Comparison of ENCODE assay signal across 8 cellular contexts in the genomic region with DNA sequence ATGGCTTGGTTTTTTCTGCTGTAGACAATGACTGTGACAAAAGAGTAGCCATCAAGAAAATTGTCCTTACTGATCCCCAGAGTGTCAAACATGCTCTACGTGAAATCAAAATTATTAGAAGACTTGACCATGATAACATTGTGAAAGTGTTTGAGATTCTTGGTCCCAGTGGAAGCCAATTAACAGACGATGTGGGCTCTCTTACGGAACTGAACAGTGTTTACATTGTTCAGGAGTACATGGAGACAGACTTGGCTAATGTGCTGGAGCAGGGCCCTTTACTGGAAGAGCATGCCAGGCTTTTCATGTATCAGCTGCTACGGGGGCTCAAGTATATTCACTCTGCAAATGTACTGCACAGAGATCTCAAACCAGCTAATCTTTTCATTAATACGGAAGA. TPM values are rescaled to one million over a fixed set of nuclear protein-coding genes. Genes with fewer than 3 reads are reported as not detected.
DNase-seq lines count a peak whose midpoint lies in the region; ATAC-seq and TF ChIP-seq lines count a peak whose summit lies in the region.
"Not testable (repeated sequence)": the region's sequence is repeated elsewhere in the genome, so short reads cannot be mapped to it uniquely, and the experiment has no call there.

No MANE protein-coding gene starts in this region.

- peak overlapping the region; percentile 76 for H3K4me3 Mint-ChIP-seq in T-helper 2 cell treated with Interferon-gamma antibody and Interleukin-4, amounts not matched to agents 5 μg/mL and 100 μg/mL, for 36 hours
- H3K4me3 Mint-ChIP-seq in activated naive CD4-positive, alpha-beta T cell treated with anti-CD3 and anti-CD28 coated beads for 36 hours; natural killer cell: not testable (repeated sequence)
- H3K4me3 Mint-ChIP-seq in central memory CD8-positive, alpha-beta T cell = peak overlapping the region; percentile 61

- TF ChIP-seq CTCF in left ventricle myocardium inferior (IDR thresholded peaks at IDR 0.05; ENCODE audit: borderline replicate concordance); natural killer cell (IDR thresholded peaks at IDR 0.05): not testable (repeated sequence)

- peaks cover 40% of the 10 kb centered on the region for H3K4me1 Mint-ChIP-seq in T-helper 2 cell treated with Interferon-gamma antibody and Interleukin-4, amounts not matched to agents 5 μg/mL and 100 μg/mL, for 36 hours (ENCODE audit: low read depth)
- H3K4me1 Mint-ChIP-seq in activated naive CD4-positive, alpha-beta T cell treated with anti-CD3 and anti-CD28 coated beads for 36 hours (ENCODE audit: low read depth) = peaks cover 39% of the 10 kb centered on the region
- peaks cover 38% of the 10 kb centered on the region for H3K4me1 Mint-ChIP-seq in central memory CD8-positive, alpha-beta T cell
- peaks cover 25 to 26% of the 10 kb centered on the region in 2 donors for H3K4me1 Mint-ChIP-seq in natural killer cell

- H3K4me2 ChIP-seq in BLaER1 treated with 17β-estradiol and CSF1 and Interleukin-3, amounts not matched to agents 10 nM and 100 nM = peak overlapping the region; percentile 65 to 87 (median 76)

- not testable (repeated sequence) for H3K9ac ChIP-seq in BLaER1 treated with 17β-estradiol and CSF1 and Interleukin-3, amounts not matched to agents 10 nM and 100 nM

- peak overlapping the region in 8 of 11 experiments; percentile 11 to 67 (median 52); a peak in 13 of 22 replicates for H3K27ac ChIP-seq in BLaER1 treated with 17β-estradiol and CSF1 and Interleukin-3, amounts not matched to agents 10 nM and 100 nM
- H3K27ac ChIP-seq in KOPT-K1 (ENCODE audit: low read depth, low read length, poor library complexity, severe bottlenecking) (peak overlapping the region; percentile 59), left ventricle myocardium inferior (replicated peaks) (peak overlapping the region; percentile 34)

- not testable (repeated sequence) for DNase-seq in T-helper 2 cell treated with Interferon-gamma antibody and Interleukin-4, amounts not matched to agents 5 μg/mL and 100 μg/mL, for 36 hours (ENCODE audit: low spot score); activated naive CD4-positive, alpha-beta T cell treated with anti-CD3 and anti-CD28 coated beads for 36 hours; central memory CD8-positive, alpha-beta T cell (ENCODE audit: low spot score in 2 of 2); left ventricle myocardium inferior; natural killer cell
- peak; percentile 68 for DNase-seq in superior temporal gyrus (ENCODE audit: extremely low spot score)

- CTCF ChIA-PET in activated naive CD4-positive, alpha-beta T cell treated with anti-CD3 and anti-CD28 coated beads for 36 hours (lab: Charles Lee) = interaction anchor here (1.0 to 2.1 kb wide), 7 partner anchors 9 to 37 kb away, joined by 3 to 9 read pairs (median 4); no protein-coding TSS in a partner anchor

- peak overlapping the region; percentile 94 for H3K27ac Mint-ChIP-seq in T-helper 2 cell treated with Interferon-gamma antibody and Interleukin-4, amounts not matched to agents 5 μg/mL and 100 μg/mL, for 36 hours
- H3K27ac Mint-ChIP-seq in activated naive CD4-positive, alpha-beta T cell treated with anti-CD3 and anti-CD28 coated beads for 36 hours = peak overlapping the region; percentile 77
- H3K27ac Mint-ChIP-seq in central memory CD8-positive, alpha-beta T cell (ENCODE audit: low read depth) = peak overlapping the region; percentile 80
- peak overlapping the region; percentile 85 to 88 for H3K27ac Mint-ChIP-seq in natural killer cell

- peaks cover 28 to 71% (median 35%) of the 10 kb centered on the region in 10 experiments for H3K4me1 ChIP-seq in BLaER1 treated with 17β-estradiol and CSF1 and Interleukin-3, amounts not matched to agents 10 nM and 100 nM
- peaks cover 49% of the 10 kb centered on the region for H3K4me1 ChIP-seq in left ventricle myocardium inferior

- H3K27me3 Mint-ChIP-seq in T-helper 2 cell treated with Interferon-gamma antibody and Interleukin-4, amounts not matched to agents 5 μg/mL and 100 μg/mL, for 36 hours (ENCODE audit: low read depth); activated naive CD4-positive, alpha-beta T cell treated with anti-CD3 and anti-CD28 coated beads for 36 hours (ENCODE audit: low read depth); central memory CD8-positive, alpha-beta T cell; natural killer cell (ENCODE audit: low read depth in 2 of 2): not testable (repeated sequence)

- intact Hi-C loops in activated naive CD4-positive, alpha-beta T cell treated with anti-CD3 and anti-CD28 coated beads for 36 hours (cut with micrococcal nuclease) = loop anchor here (1.0 to 2.0 kb wide), 4 partner anchors 26 to 64 kb away; no protein-coding TSS in a partner anchor
- intact Hi-C loops in left ventricle myocardium inferior (cut with micrococcal nuclease) = loop anchor here (2.0 kb wide), 1 partner anchor 24 kb away; no protein-coding TSS in a partner anchor
- intact Hi-C loops in natural killer cell (cut with micrococcal nuclease) = not testable (repeated sequence)

- not testable (repeated sequence) for H3K9me3 Mint-ChIP-seq in T-helper 2 cell treated with Interferon-gamma antibody and Interleukin-4, amounts not matched to agents 5 μg/mL and 100 μg/mL, for 36 hours; activated naive CD4-positive, alpha-beta T cell treated with anti-CD3 and anti-CD28 coated beads for 36 hours; central memory CD8-positive, alpha-beta T cell; natural killer cell

- not testable (repeated sequence) for H3K4me3 ChIP-seq in BLaER1 treated with 17β-estradiol and CSF1 and Interleukin-3, amounts not matched to agents 10 nM and 100 nM; left ventricle myocardium inferior

- H3K9me3 ChIP-seq in BLaER1 treated with 17β-estradiol and CSF1 and Interleukin-3, amounts not matched to agents 10 nM and 100 nM (replicated peaks in 1 of 11) = peaks cover 0 to 23% (median 18%) of the 10 kb centered on the region in 11 experiments; a peak in 16 of 22 replicates
- not testable (repeated sequence) for H3K9me3 ChIP-seq in KOPT-K1 (ENCODE audit: insufficient read depth, low read length, poor library complexity, severe bottlenecking); left ventricle myocardium inferior (replicated peaks)

- H3K36me3 ChIP-seq in BLaER1 treated with 17β-estradiol and CSF1 and Interleukin-3, amounts not matched to agents 10 nM and 100 nM = peaks cover 38 to 73% (median 58%) of the 10 kb centered on the region in 11 experiments
- H3K36me3 ChIP-seq in KOPT-K1 (ENCODE audit: insufficient read depth, low read length) (peaks cover 32% of the 10 kb centered on the region), left ventricle myocardium inferior (peaks cover 31% of the 10 kb centered on the region)

- H3K27me3 ChIP-seq in BLaER1 treated with 17β-estradiol and CSF1 and Interleukin-3, amounts not matched to agents 10 nM and 100 nM; left ventricle myocardium inferior (ENCODE audit: low read depth): not testable (repeated sequence)

- peaks cover 43% of the 10 kb centered on the region for H3K36me3 Mint-ChIP-seq in T-helper 2 cell treated with Interferon-gamma antibody and Interleukin-4, amounts not matched to agents 5 μg/mL and 100 μg/mL, for 36 hours (ENCODE audit: low read depth)
- H3K36me3 Mint-ChIP-seq in activated naive CD4-positive, alpha-beta T cell treated with anti-CD3 and anti-CD28 coated beads for 36 hours (ENCODE audit: low read depth) = peaks cover 21% of the 10 kb centered on the region
- peaks cover 16% of the 10 kb centered on the region for H3K36me3 Mint-ChIP-seq in central memory CD8-positive, alpha-beta T cell (ENCODE audit: insufficient read depth)
- not testable (repeated sequence) for H3K36me3 Mint-ChIP-seq in natural killer cell

- ATAC-seq in central memory CD8-positive, alpha-beta T cell (replicated peaks; ENCODE audit: extremely low read depth, poor library complexity, severe bottlenecking); natural killer cell: not testable (repeated sequence)

- H4K20me1 ChIP-seq in BLaER1 treated with 17β-estradiol and CSF1 and Interleukin-3, amounts not matched to agents 10 nM and 100 nM = peaks cover 3 to 46% (median 30%) of the 10 kb centered on the region in 11 experiments; a peak in 15 of 22 replicates

RNA-seq across cellular contexts. Expression of gene MAPK6, which starts 27.5 kb away (rescaled TPM):
- total RNA-seq in activated naive CD4-positive, alpha-beta T cell treated with anti-CD3 and anti-CD28 coated beads for 36 hours = 10 to 100 TPM; 16.7 to 17.2 TPM
- total RNA-seq in left ventricle myocardium inferior (19.2 TPM), natural killer cell (10 to 100 TPM; 33.0 to 36.2 (median 33.1) TPM)
